In genomic region chr5:76787237-76787636, GRCh38 we compare ENCODE assay signal across 10 cellular contexts. TPM values are rescaled to one million over a fixed set of nuclear protein-coding genes. Genes with fewer than 3 reads are reported as not detected.
DNase-seq lines count a peak whose midpoint lies in the region; ATAC-seq, FAIRE-seq and TF ChIP-seq lines count a peak whose summit lies in the region.
"Had no signal": no experiment of that assay in that cellular context is flagged by ENCODE, and none has a peak within 500 bp of the region (broad histone marks: within the 10 kb centered on the region; RNA-seq: fewer than 3 reads in every experiment).

No MANE protein-coding gene starts in this region.

- H3K27ac ChIP-seq in PC-3 (ENCODE audit: low read length) (peak overlapping the region; percentile 89), endothelial cell of umbilical vein (ENCODE audit: insufficient read depth, low read depth, low read length) (peak overlapping the region; percentile 76)

- ATAC-seq in PC-3 (no peak), HG03521 (IDR thresholded peaks at IDR 0.05; ENCODE audit: unreplicated experiment) (no peak)
- ATAC-seq: activated CD8-positive, alpha-beta T cell treated with anti-CD3 and anti-CD28 coated beads for 36 hours had no signal

- H3K4me1 Mint-ChIP-seq in Calu3 (ENCODE audit: low read depth, unreplicated experiment): peaks cover 76% of the 10 kb centered on the region

- H3K36me3 ChIP-seq in PC-3 (ENCODE audit: low read depth, low read length) (no peaks in the 10 kb centered on the region), endothelial cell of umbilical vein (ENCODE audit: control insufficient read depth in 2 of 2, extremely low read depth in 1 of 2, insufficient read depth in 2 of 2, low read length in 2 of 2) (no peaks in the 10 kb centered on the region)

- no peak for TF ChIP-seq POLR2A in endothelial cell of umbilical vein (IDR thresholded peaks at IDR 0.05; ENCODE audit: low read depth, low read length)

- peak; percentile 48 for FAIRE-seq in endothelial cell of umbilical vein (lab: Jason Lieb, UNC)

- H4K20me1 ChIP-seq in PC-3 (ENCODE audit: low read length): no peaks in the 10 kb centered on the region
- H4K20me1 ChIP-seq in endothelial cell of umbilical vein (replicated peaks; ENCODE audit: control insufficient read depth, extremely low read depth, insufficient read depth, low read length): no peaks in the 10 kb centered on the region

- TF ChIP-seq CTCF in Calu3 (IDR thresholded peaks at IDR 0.05; ENCODE audit: unreplicated experiment) (no peak), PC-3 (conservative IDR thresholded peaks at IDR 0.05; ENCODE audit: low read depth, low read length) (no peak), endothelial cell of umbilical vein (IDR thresholded peaks at IDR 0.05; ENCODE audit: extremely low read depth in 1 of 2, insufficient read depth in 1 of 2, low read depth in 1 of 2, low read length in 2 of 2) (no peak)

- dilution Hi-C loops in endothelial cell of umbilical vein (cut with MboI; ENCODE audit: extremely low pct_ligation_motif_present, low sequenced_read_pairs): no loop called here

- DNase-seq in Calu3: peak; percentile 81
- DNase-seq in PC-3: peak; percentile 63
- peak; percentile 88 for DNase-seq in endothelial cell of umbilical vein (ENCODE audit: low read depth, low spot score)
- peak; percentile 64 for DNase-seq in myocyte (ENCODE audit: low read depth)
- no peak for DNase-seq in NCI-H1417 treated with DMSO at 0.1 percent for 48 hours (lab: John Stamatoyannopoulos, UW)
- no peak for DNase-seq in globus pallidus (ENCODE audit: low spot score)
- no peak for DNase-seq in posterior cingulate gyrus
- DNase-seq: activated CD8-positive, alpha-beta T cell treated with anti-CD3 and anti-CD28 coated beads for 36 hours; DMS79 had no signal

- H3K9me2 ChIP-seq in PC-3 (replicated peaks; ENCODE audit: low read length): no peaks in the 10 kb centered on the region

- H3K27me3 Mint-ChIP-seq in Calu3 (ENCODE audit: unreplicated experiment): no peaks in the 10 kb centered on the region

- CTCF ChIA-PET in Calu3 (lab: Charles Lee): interaction anchor here (0.8 to 1.3 kb wide), 3 partner anchors 13 to 32 kb away, joined by 3 to 4 read pairs (median 4); partner anchors contain the start of gene F2RL1
- CTCF ChIA-PET in PC-3 (lab: Charles Lee): no interaction called here
- CTCF ChIA-PET in endothelial cell of umbilical vein (lab: Charles Lee): interaction anchor here (1.1 kb wide), 1 partner anchor 13 kb away, joined by 7 read pairs; no protein-coding TSS in a partner anchor

- no peaks in the 10 kb centered on the region for H3K79me2 ChIP-seq in PC-3 (ENCODE audit: low read length)
- H3K79me2 ChIP-seq in endothelial cell of umbilical vein (ENCODE audit: control insufficient read depth, insufficient read depth, low read length): no peaks in the 10 kb centered on the region

- H3K9me3 ChIP-seq in PC-3 (ENCODE audit: low read length) (no peaks in the 10 kb centered on the region), endothelial cell of umbilical vein (replicated peaks; ENCODE audit: control insufficient read depth, insufficient read depth, low read length) (no peaks in the 10 kb centered on the region)

- H3K27me3 ChIP-seq in PC-3 (ENCODE audit: low read length): no peaks in the 10 kb centered on the region
- H3K27me3 ChIP-seq in endothelial cell of umbilical vein (ENCODE audit: control insufficient read depth in 2 of 2, insufficient read depth in 2 of 2, low read length in 2 of 2): no peaks in the 10 kb centered on the region

- intact Hi-C loops in Calu3 (cut with micrococcal nuclease; ENCODE audit: unreplicated experiment): loop anchor here (5.0 kb wide), 2 partner anchors 50 to 230 kb away; no protein-coding TSS in a partner anchor
- intact Hi-C loops in PC-3 (cut with micrococcal nuclease): loop anchor here (10.0 kb wide), 1 partner anchor 228 kb away; no protein-coding TSS in a partner anchor
- intact Hi-C loops in endothelial cell of umbilical vein (cut with micrococcal nuclease): no loop called here
- intact Hi-C loops in posterior cingulate gyrus (cut with DNase I): no loop called here

- BruUV-seq in Calu3 (replicated peaks; lab: Mats Ljungman, UMichigan) (no TSS peak), PC-3 (replicated peaks; lab: Mats Ljungman, UMichigan) (no TSS peak), endothelial cell of umbilical vein (replicated peaks; lab: Mats Ljungman, UMichigan) (no TSS peak)

- H3K9ac ChIP-seq in PC-3 (ENCODE audit: low read length) (peak overlapping the region; percentile 12; the same call in 1 of the 2 replicates), endothelial cell of umbilical vein (replicated peaks; ENCODE audit: extremely low read depth, insufficient read depth, low read length) (peak overlapping the region; percentile 6)

- no peak overlapping the region for H3K4me3 ChIP-seq in PC-3 (ENCODE audit: low read length)
- no peak overlapping the region for H3K4me3 ChIP-seq in endothelial cell of umbilical vein (replicated peaks in 1 of 3; ENCODE audit: insufficient read depth in 1 of 3, low read depth in 1 of 3, low read length in 3 of 3)

- H2AFZ ChIP-seq in PC-3 (ENCODE audit: low read length) (no peak overlapping the region), endothelial cell of umbilical vein (ENCODE audit: low read depth, low read length) (no peak overlapping the region)

- H3F3A ChIP-seq in PC-3 (ENCODE audit: low read length, unreplicated experiment): peaks cover 8% of the 10 kb centered on the region

- peaks cover 55% of the 10 kb centered on the region for H3K4me1 ChIP-seq in PC-3 (ENCODE audit: insufficient read depth, low read length)
- H3K4me1 ChIP-seq in endothelial cell of umbilical vein (ENCODE audit: control insufficient read depth, extremely low read depth, insufficient read depth, low read length): peaks cover 78% of the 10 kb centered on the region

- no peaks in the 10 kb centered on the region for H3K9me1 ChIP-seq in endothelial cell of umbilical vein (replicated peaks; ENCODE audit: control insufficient read depth, extremely low read depth, insufficient read depth, low read length)

- H3K27ac Mint-ChIP-seq in Calu3 (ENCODE audit: unreplicated experiment): peak overlapping the region; percentile 86
- H3K27ac Mint-ChIP-seq: activated CD8-positive, alpha-beta T cell treated with anti-CD3 and anti-CD28 coated beads for 36 hours had no signal

- no peak overlapping the region for H3K4me2 ChIP-seq in PC-3 (ENCODE audit: low read length)
- no peak overlapping the region for H3K4me2 ChIP-seq in endothelial cell of umbilical vein (ENCODE audit: insufficient read depth, low read length)

- H3K9me3 Mint-ChIP-seq in Calu3 (ENCODE audit: low read depth, unreplicated experiment): no peaks in the 10 kb centered on the region
- H3K9me3 Mint-ChIP-seq: activated CD8-positive, alpha-beta T cell treated with anti-CD3 and anti-CD28 coated beads for 36 hours had no signal

- peak overlapping the region; percentile 44 for H3K4me3 Mint-ChIP-seq in Calu3 (ENCODE audit: low read depth, unreplicated experiment)
- H3K4me3 Mint-ChIP-seq: activated CD8-positive, alpha-beta T cell treated with anti-CD3 and anti-CD28 coated beads for 36 hours had no signal

- POLR2A ChIA-PET in PC-3 (lab: Charles Lee; ENCODE audit: unreplicated experiment) (no interaction called here), endothelial cell of umbilical vein (lab: Charles Lee) (interaction anchor here (1.6 kb wide), 1 partner anchor 20 kb away, joined by 10 read pairs; no protein-coding TSS in a partner anchor)

- peaks cover 42% of the 10 kb centered on the region for H3K36me3 Mint-ChIP-seq in Calu3 (ENCODE audit: insufficient read depth, unreplicated experiment)

TF ChIP-seq in endothelial cell of umbilical vein, 7 proteins besides CTCF, POLR2A, EP300 and RAD21:
- TF ChIP-seq GATA2 (IDR thresholded peaks at IDR 0.05; ENCODE audit: insufficient read depth, insufficient read length, low read depth, low read length): peak; percentile 18
- TF ChIP-seq JUN (IDR thresholded peaks at IDR 0.05; ENCODE audit: borderline replicate concordance, insufficient read depth, insufficient read length, low read depth): no peak

RNA-seq across cellular contexts. Expression of gene F2RL1, which starts 31.6 kb away (rescaled TPM):
- total RNA-seq in Calu3 (2022) (122 and 147 TPM in 2 replicates), PC-3 (2014; rRNA removed) (163 and 167 TPM in 2 replicates), endothelial cell of umbilical vein (21.9 and 42.6 TPM in 2 replicates), myocyte (not detected in 2 replicates)
- polyA plus RNA-seq in endothelial cell of umbilical vein: 20.7 and 21.8 TPM in 2 replicates
- polyA plus RNA-seq in endothelial cell of umbilical vein (2011; cell fraction: cytosol; rRNA removed): 20.4 and 21.6 TPM in 2 replicates
- 9.3 and 11.9 TPM in 2 replicates for polyA plus RNA-seq in endothelial cell of umbilical vein (2011; cell fraction: nucleus; rRNA removed)
- polyA plus RNA-seq in endothelial cell of umbilical vein (2012): 68.7 and 80.5 TPM in 2 replicates
- polyA minus RNA-seq in endothelial cell of umbilical vein: 63.3 and 82.4 TPM in 2 replicates
- not detected for polyA minus RNA-seq in endothelial cell of umbilical vein (2011; cell fraction: cytosol; rRNA and poly(A)+ RNA removed)
- 11.8 and 23.2 TPM in 2 replicates for polyA minus RNA-seq in endothelial cell of umbilical vein (2011; cell fraction: nucleus; rRNA and poly(A)+ RNA removed)
- 0.05 TPM for polyA plus RNA-seq in myocyte (2012)

Comparison
In these comparisons a context has a peak if more than half of its experiments do, and no peak if none do; other contexts are left out.
1. DNase-seq: peak in Calu3 (single experiment), PC-3 (single experiment), endothelial cell of umbilical vein (single experiment) and myocyte (single experiment); none in NCI-H1417 treated with DMSO at 0.1 percent for 48 hours (single experiment), globus pallidus (single experiment) and posterior cingulate gyrus (0 of 10).
2. RNA of gene F2RL1, which starts 31.6 kb away (total RNA-seq): 163 to 167 TPM in PC-3, 122 to 147 TPM in Calu3 and 21.9 to 42.6 TPM in endothelial cell of umbilical vein; not detected in myocyte; every median in the first group is over 10 times any median in the second.
3. intact Hi-C loops: an anchor here in Calu3 (5.0 kb wide) and PC-3 (10.0 kb wide); none called in endothelial cell of umbilical vein and posterior cingulate gyrus.